8 cellular contexts compared by ENCODE assay signal in genomic region chr15:63049747-63050439, GRCh38. TPM values are rescaled to one million over a fixed set of nuclear protein-coding genes. Genes with fewer than 3 reads are reported as not detected.
DNase-seq lines count a peak whose midpoint lies in the region; ATAC-seq, FAIRE-seq and TF ChIP-seq lines count a peak whose summit lies in the region.

No MANE protein-coding gene starts in this region.

- ATAC-seq in GM12878 (no peak), right lobe of liver (no peak), GM19328 (IDR thresholded peaks at IDR 0.05; ENCODE audit: unreplicated experiment) (no peak)

- no peak overlapping the region for H3K9ac ChIP-seq in GM12878 (ENCODE audit: control insufficient read depth, insufficient read depth, low read length)

- TF ChIP-seq RAD21 in GM12878 (IDR thresholded peaks at IDR 0.05; ENCODE audit: insufficient read depth, low read depth, low read length) = no peak

- in situ Hi-C loops in GM12878 (cut with MboI) = loop anchor here (5.0 kb wide), 1 partner anchor 357 kb away; no protein-coding TSS in a partner anchor

- no peak overlapping the region for H3K27ac Mint-ChIP-seq in activated T-cell treated with anti-CD3 and anti-CD28 coated beads, Interleukin-2, amount 50 U/mL, for 24 hours

- H3K4me3 ChIP-seq in GM12878 = no peak overlapping the region
- H3K4me3 ChIP-seq in right lobe of liver = peak overlapping the region; percentile 87 to 94 (median 88)
- H3K4me3 ChIP-seq in tibial artery = peak overlapping the region; percentile 90 to 95

- DNase-seq in activated T-cell treated with anti-CD3 and anti-CD28 coated beads, Interleukin-2, amount 50 U/mL, for 24 hours = no peak
- DNase-seq in activated T-cell treated with anti-CD3 and anti-CD28 coated beads for 4 hours = no peak
- no peak for DNase-seq in GM12878 (ENCODE audit: low read depth, low spot score)
- DNase-seq in right lobe of liver = no peak
- no peak for DNase-seq in tibial artery
- DNase-seq in occipital lobe (lab: John Stamatoyannopoulos, UW) = no peak
- DNase-seq in caudate nucleus (lab: John Stamatoyannopoulos, UW) = no peak

- TSS peak; percentile 70 for BruUV-seq in GM12878 (replicated peaks; lab: Mats Ljungman, UMichigan)

- no peak overlapping the region for H2AFZ ChIP-seq in GM12878 (ENCODE audit: control insufficient read depth, low read depth, low read length)

- peaks cover 0 to 17% of the 10 kb centered on the region in 2 experiments; a peak in 2 of 4 replicates for H3K27me3 ChIP-seq in GM12878 (replicated peaks in 1 of 2; ENCODE audit: control insufficient read depth in 2 of 2, insufficient read depth in 2 of 2, low read length in 1 of 2)
- H3K27me3 ChIP-seq in right lobe of liver = no peaks in the 10 kb centered on the region
- no peaks in the 10 kb centered on the region for H3K27me3 ChIP-seq in tibial artery

- no peaks in the 10 kb centered on the region for H3K9me3 ChIP-seq in GM12878 (replicated peaks; ENCODE audit: control insufficient read depth, insufficient read depth, low read length)
- no peaks in the 10 kb centered on the region for H3K9me3 ChIP-seq in right lobe of liver
- no peaks in the 10 kb centered on the region for H3K9me3 ChIP-seq in tibial artery

- POLR2A ChIA-PET in GM12878 (lab: Charles Lee) = no interaction called here

- no peak for FAIRE-seq in GM12878 (lab: Jason Lieb, UNC)

- peaks cover 29% of the 10 kb centered on the region for H3K27me3 Mint-ChIP-seq in activated T-cell treated with anti-CD3 and anti-CD28 coated beads, Interleukin-2, amount 50 U/mL, for 24 hours

- no peaks in the 10 kb centered on the region for H4K20me1 ChIP-seq in GM12878 (ENCODE audit: control insufficient read depth, insufficient read depth)

- 65% methylated on average over 8 of the region's 8 CpGs for WGBS in GM12878 (ENCODE audit: insufficient coverage, insufficient replicate concordance, low lambda C conversion rate, missing lambda C conversion rate)
- WGBS in right lobe of liver (ENCODE audit: insufficient coverage, low coverage, low lambda C conversion rate, missing lambda C conversion rate) = 67% methylated on average over 8 of the region's 8 CpGs

- H3K9me3 Mint-ChIP-seq in activated T-cell treated with anti-CD3 and anti-CD28 coated beads, Interleukin-2, amount 50 U/mL, for 24 hours = no peaks in the 10 kb centered on the region

- RAD21 ChIA-PET in GM12878 (lab: Charles Lee; ENCODE audit: unreplicated experiment) = interaction anchor here (2.0 to 3.0 kb wide), 4 partner anchors 43 to 354 kb away, joined by 5 to 39 read pairs (median 11); no protein-coding TSS in a partner anchor

- peaks cover 3% of the 10 kb centered on the region for H3K36me3 Mint-ChIP-seq in activated T-cell treated with anti-CD3 and anti-CD28 coated beads, Interleukin-2, amount 50 U/mL, for 24 hours (ENCODE audit: low read depth)

- SMC1A ChIA-PET in GM12878 (lab: Charles Lee; ENCODE audit: uncharacterized antibody, unreplicated experiment) = interaction anchor here (3.5 kb wide), 1 partner anchor 12 kb away, joined by 14 read pairs; no protein-coding TSS in a partner anchor

- H3K36me3 ChIP-seq in GM12878 (ENCODE audit: control insufficient read depth in 2 of 2, insufficient read depth in 2 of 2, low read length in 1 of 2) (no peaks in the 10 kb centered on the region), right lobe of liver (no peaks in the 10 kb centered on the region), tibial artery (peaks cover 0 to 30% (median 15%) of the 10 kb centered on the region in 3 donors)

- peaks cover 21% of the 10 kb centered on the region for H3K4me1 Mint-ChIP-seq in activated T-cell treated with anti-CD3 and anti-CD28 coated beads, Interleukin-2, amount 50 U/mL, for 24 hours (ENCODE audit: low read depth)

- no peak for TF ChIP-seq EP300 in GM12878 (IDR thresholded peaks at IDR 0.05; ENCODE audit: borderline replicate concordance in 1 of 2, control insufficient read depth in 1 of 2, low read depth in 2 of 2, low read length in 2 of 2)

- TF ChIP-seq POLR2A in GM12878 (IDR thresholded peaks at IDR 0.05; ENCODE audit: low read depth, low read length) (no peak), right lobe of liver (IDR thresholded peaks at IDR 0.05) (no peak)

- intact Hi-C loops in GM12878 (cut with micrococcal nuclease; ENCODE audit: unreplicated experiment) (loop anchor here (2.0 to 5.0 kb wide), 2 partner anchors 227 to 353 kb away; partner anchors contain the start of gene APH1B), right lobe of liver (cut with DNase I) (loop anchor here in 1 of 2 donors (10.0 kb wide), 1 partner anchor 45 kb away; no protein-coding TSS in a partner anchor), tibial artery (cut with DNase I; ENCODE audit: low total_unique reads) (loop anchor here (5.0 kb wide), 2 partner anchors 42 to 352 kb away; no protein-coding TSS in a partner anchor)

- CTCF ChIA-PET in GM12878 (lab: Yijun Ruan, JAX) = interaction anchor here (0.9 to 7.4 kb wide), 5 partner anchors 16 to 352 kb away, joined by 3 to 107 read pairs (median 35); no protein-coding TSS in a partner anchor

- no peak overlapping the region for H3K4me2 ChIP-seq in GM12878 (ENCODE audit: control insufficient read depth, insufficient read depth)

- H3K4me3 Mint-ChIP-seq in activated T-cell treated with anti-CD3 and anti-CD28 coated beads, Interleukin-2, amount 50 U/mL, for 24 hours = peak overlapping the region; percentile 88

- H3K27ac ChIP-seq in GM12878 (ENCODE audit: control insufficient read depth, insufficient read depth) = no peak overlapping the region
- H3K27ac ChIP-seq in right lobe of liver = peak overlapping the region; percentile 94 to 98 (median 97)
- H3K27ac ChIP-seq in tibial artery = peak overlapping the region; percentile 93 to 97
- H3K27ac ChIP-seq in caudate nucleus (ENCODE audit: low read depth, low read length) = no peak overlapping the region

- H3K4me1 ChIP-seq in GM12878 (ENCODE audit: control insufficient read depth, insufficient read depth, low read length) (peaks cover 6% of the 10 kb centered on the region; the same call in 1 of the 2 replicates), right lobe of liver (peaks cover 0 to 55% (median 24%) of the 10 kb centered on the region in 4 donors), tibial artery (peaks cover 5 to 82% (median 60%) of the 10 kb centered on the region in 4 donors)

- TF ChIP-seq CTCF in GM12878 (IDR thresholded peaks at IDR 0.05 in 2 of 3, conservative IDR thresholded peaks at IDR 0.05 in 1 of 3; ENCODE audit: control insufficient read depth in 2 of 3, extremely low read depth in 1 of 3, insufficient read depth in 1 of 3, low read depth in 3 of 3, low read length in 3 of 3) (no peak), right lobe of liver (IDR thresholded peaks at IDR 0.05) (no peak), tibial artery (IDR thresholded peaks at IDR 0.05) (no peak)

- no peaks in the 10 kb centered on the region for H3K79me2 ChIP-seq in GM12878 (ENCODE audit: control insufficient read depth, insufficient read depth, low read length)

TF ChIP-seq in GM12878, 131 proteins besides CTCF, POLR2A, EP300 and RAD21:
- no peak for TF ChIP-seq TARDBP (IDR thresholded peaks at IDR 0.05; ENCODE audit: borderline replicate concordance)
- no peak for TF ChIP-seq PKNOX1 (IDR thresholded peaks at IDR 0.05)
- TF ChIP-seq IRF3 (IDR thresholded peaks at IDR 0.05) = no peak
- no peak for TF ChIP-seq KDM1A (IDR thresholded peaks at IDR 0.05; ENCODE audit: borderline replicate concordance)
- no peak for TF ChIP-seq RCOR1 (conservative IDR thresholded peaks at IDR 0.05; ENCODE audit: low read depth, low read length)
- TF ChIP-seq ZSCAN29 (IDR thresholded peaks at IDR 0.05) = no peak
- TF ChIP-seq PAX8 (IDR thresholded peaks at IDR 0.05) = no peak
- TF ChIP-seq MYB (IDR thresholded peaks at IDR 0.05; ENCODE audit: borderline replicate concordance, low read depth, low read length) = no peak
- no peak for TF ChIP-seq RBBP5 (conservative IDR thresholded peaks at IDR 0.05)
- TF ChIP-seq CREB1 (IDR thresholded peaks at IDR 0.05; ENCODE audit: low read depth) = no peak

RNA-seq across cellular contexts. Expression of gene TPM1, which starts 7.3 kb away (rescaled TPM):
- 22.9 and 27.2 TPM in 2 replicates for total RNA-seq in GM12878 (2013; cell fraction: nucleolus; rRNA removed)
- total RNA-seq in GM12878 (2014; rRNA removed) (0.96 and 1.7 TPM in 2 replicates), GM12878 (2014; rRNA removed; fragmentation: Illumina TruSeq; extraction: Trizol) (2.4 and 2.5 TPM in 2 replicates), GM12878 (2021) (2.2 and 2.3 TPM in 2 replicates), right lobe of liver (100 to 1,000 TPM in 3 of 6 experiments, 10 to 100 TPM in 3; 44.3 to 180 (median 91.6) TPM), occipital lobe (101 TPM)
- 1.2 TPM for polyA plus RNA-seq in GM12878 (2011; ENCODE audit: low read depth)
- polyA plus RNA-seq in GM12878 (2011; rRNA removed) (9.7 and 10.0 TPM in 2 replicates), GM12878 (2014; fragmentation: Illumina TruSeq; extraction: Trizol) (2.7 and 3.9 TPM in 2 replicates), GM12878 (2014; fragmentation: Nextera tagmentation; extraction: Ambion mirVana) (under 1 TPM; 0.43 to 0.88 TPM), GM12878 (2014; rRNA removed) (2.3 and 2.5 TPM in 2 replicates), GM12878 (2016; fragmentation: Nextera tagmentation; extraction: Ambion mirVana) (1 to 10 TPM; 4.1 to 6.3 TPM)
- polyA plus RNA-seq in GM12878 (2011; cell fraction: cytosol; rRNA removed) = 4.8 and 5.5 TPM in 2 replicates
- polyA plus RNA-seq in GM12878 (2011; cell fraction: nucleus; rRNA removed) = 10.0 and 11.6 TPM in 2 replicates
- 1.6 and 1.7 TPM in 2 replicates for polyA plus RNA-seq in GM12878 (2012)
- polyA minus RNA-seq in GM12878 (2011; rRNA and poly(A)+ RNA removed) = 6.4 and 7.5 TPM in 2 replicates
- polyA minus RNA-seq in GM12878 (2011; cell fraction: cytosol; rRNA and poly(A)+ RNA removed) = 2.0 and 5.9 TPM in 2 replicates
- 4.8 and 10.6 TPM in 2 replicates for polyA minus RNA-seq in GM12878 (2011; cell fraction: nucleus; rRNA and poly(A)+ RNA removed)

Comparison
In these comparisons a context has a peak if more than half of its experiments do, and no peak if none do; other contexts are left out.
1. H3K27ac ChIP-seq: peak in right lobe of liver (3 of 3) and tibial artery (2 of 2); none in GM12878 (single experiment) and caudate nucleus (single experiment).